In genomic region chr1:243475966-243476365, GRCh38 we compare ENCODE assay signal across 12 cellular contexts.
DNase-seq lines count a peak whose midpoint lies in the region; ATAC-seq and TF ChIP-seq lines count a peak whose summit lies in the region.
"Had no signal": no experiment of that assay in that cellular context is flagged by ENCODE, and none has a peak within 500 bp of the region (broad histone marks: within the 10 kb centered on the region; RNA-seq: fewer than 3 reads in every experiment).

No MANE protein-coding gene starts in this region.

- no peak for DNase-seq in AG04449 (ENCODE audit: low read depth, low spot score)
- DNase-seq in HEK293T (ENCODE audit: extremely low spot score): peak; percentile 32
- peak in 41 of 56 donors; percentile 12 to 86 (median 47) for DNase-seq in amygdala (lab: John Stamatoyannopoulos, UW)
- peak in 2 of 3 donors; percentile 20 to 25 for DNase-seq in immature natural killer cell
- DNase-seq in adrenal gland: no peak
- no peak for DNase-seq in NCI-H2029 (lab: John Stamatoyannopoulos, UW)
- DNase-seq: COR-L47; NCI-H1436; sigmoid colon; stimulated activated naive CD4-positive, alpha-beta T cell had no signal

- no peaks in the 10 kb centered on the region for H3K27me3 Mint-ChIP-seq in immature natural killer cell (ENCODE audit: low read depth in 3 of 3)

- H3K4me3 ChIP-seq in AG04449 (ENCODE audit: low read depth, low read length): no peak overlapping the region
- no peak overlapping the region for H3K4me3 ChIP-seq in adrenal gland
- H3K4me3 ChIP-seq: sigmoid colon had no signal

- no peaks in the 10 kb centered on the region for H3K9me3 Mint-ChIP-seq in immature natural killer cell

- H3K27ac Mint-ChIP-seq in immature natural killer cell: peak overlapping the region in 2 of 6 donors; percentile 26 to 64

- ATAC-seq in HG03139 (IDR thresholded peaks at IDR 0.05; ENCODE audit: unreplicated experiment) (no peak), GM18867 (IDR thresholded peaks at IDR 0.05; ENCODE audit: unreplicated experiment) (no peak)

- peaks cover 10 to 23% of the 10 kb centered on the region in 2 donors for H3K4me1 ChIP-seq in adrenal gland (replicated peaks in 1 of 2)

- peaks cover 13 to 15% of the 10 kb centered on the region in 2 donors for H3K4me1 Mint-ChIP-seq in immature natural killer cell

- POLR2A ChIA-PET in AG04449 (lab: Yijun Ruan, JAX): no interaction called here
- POLR2A ChIA-PET in HEK293T (lab: Yijun Ruan, JAX): no interaction called here

- peak overlapping the region in 2 of 5 donors; percentile 21 to 31 for H3K4me3 Mint-ChIP-seq in immature natural killer cell

- no peaks in the 10 kb centered on the region for H3K9me3 ChIP-seq in adrenal gland (replicated peaks in 1 of 3)
- H3K9me3 ChIP-seq: sigmoid colon had no signal

- no peak for TF ChIP-seq POLR2A in adrenal gland (IDR thresholded peaks at IDR 0.05)

- no peak overlapping the region for H3K27ac ChIP-seq in adrenal gland
- H3K27ac ChIP-seq: sigmoid colon had no signal

- TF ChIP-seq CTCF in AG04449 (IDR thresholded peaks at IDR 0.05; ENCODE audit: insufficient read depth, low read length, missing control alignments) (peak; percentile 14), adrenal gland (IDR thresholded peaks at IDR 0.05) (no peak)

- H3K36me3 ChIP-seq in adrenal gland (replicated peaks in 1 of 2): no peaks in the 10 kb centered on the region
- H3K36me3 ChIP-seq: sigmoid colon had no signal

- CTCF ChIA-PET in AG04449 (lab: Yijun Ruan, JAX) (interaction anchor here (1.3 to 1.5 kb wide), 3 partner anchors 10 to 17 kb away, joined by 3 read pairs; no protein-coding TSS in a partner anchor), HEK293T (lab: Yijun Ruan, JAX) (no interaction called here)

- intact Hi-C loops in adrenal gland (cut with DNase I): no loop called here

- H3K27me3 ChIP-seq in adrenal gland: no peaks in the 10 kb centered on the region
- H3K27me3 ChIP-seq: sigmoid colon had no signal

- H3K36me3 Mint-ChIP-seq in immature natural killer cell: no peaks in the 10 kb centered on the region

- WGBS in adrenal gland, 4 donors: 91 to 94% (median 93%) methylated on average over 7 of the region's 7 CpGs

TF ChIP-seq in HEK293T, 16 proteins besides CTCF, POLR2A, EP300 and RAD21:
- TF ChIP-seq SP1 (IDR thresholded peaks at IDR 0.05): no peak
- peak; percentile 61 for TF ChIP-seq PKNOX1 (IDR thresholded peaks at IDR 0.05)
- no peak for TF ChIP-seq LEF1 (IDR thresholded peaks at IDR 0.05; ENCODE audit: borderline replicate concordance)

Comparison
In these comparisons a context has a peak if more than half of its experiments do, and no peak if none do; other contexts are left out.
1. DNase-seq: peak in HEK293T (single experiment), amygdala (41 of 56) and immature natural killer cell (2 of 3); none in AG04449 (single experiment), adrenal gland (0 of 7) and NCI-H2029 (single experiment).